In genomic region chr15:44824277-44825145, GRCh38 we compare ENCODE assay signal across 7 cellular contexts.
DNase-seq lines count a peak whose midpoint lies in the region; ATAC-seq, FAIRE-seq and TF ChIP-seq lines count a peak whose summit lies in the region.
"Not testable (repeated sequence)": the region's sequence is repeated elsewhere in the genome, so short reads cannot be mapped to it uniquely, and the experiment has no call there.

No MANE protein-coding gene starts in this region.

- not testable (repeated sequence) for BruUV-seq in Panc1 (replicated peaks; lab: Mats Ljungman, UMichigan)

- peak; percentile 8; the same call in 1 of the 2 replicates for ATAC-seq in Panc1
- peak; percentile 39 for ATAC-seq in body of pancreas
- peak; percentile 78 for ATAC-seq in left lobe of liver
- peak; percentile 82 for ATAC-seq in mucosa of descending colon
- peak in 3 of 4 donors; percentile 58 to 65 (median 60) for ATAC-seq in pancreas

- not testable (repeated sequence) for H3K27me3 ChIP-seq in Panc1 (ENCODE audit: control insufficient read depth, insufficient read depth, low read length); body of pancreas; hepatocyte; liver (ENCODE audit: control insufficient read depth in 4 of 4, insufficient read depth in 4 of 4, low read length in 3 of 4); pancreas

- H3K4me2 ChIP-seq in hepatocyte: not testable (repeated sequence)

- H3K27ac ChIP-seq in Panc1 (ENCODE audit: low read length); body of pancreas; pancreas: not testable (repeated sequence)
- H3K27ac ChIP-seq in hepatocyte: peak overlapping the region; percentile 84
- peak overlapping the region; percentile 12 to 66 for H3K27ac ChIP-seq in liver (ENCODE audit: low read depth in 1 of 2, low read length in 2 of 2)

- not testable (repeated sequence) for TF ChIP-seq POLR2A in body of pancreas (IDR thresholded peaks at IDR 0.05)

- not testable (repeated sequence) for TF ChIP-seq CTCF in Panc1 (IDR thresholded peaks at IDR 0.05); body of pancreas (IDR thresholded peaks at IDR 0.05); hepatocyte (IDR thresholded peaks at IDR 0.05; ENCODE audit: poor library complexity); liver (IDR thresholded peaks at IDR 0.05; ENCODE audit: low read depth, low read length, missing input control); mucosa of descending colon (IDR thresholded peaks at IDR 0.05); pancreas (IDR thresholded peaks at IDR 0.05)

- not testable (repeated sequence) for FAIRE-seq in pancreas (lab: Jason Lieb, UNC)

- H3K9me3 ChIP-seq in Panc1 (ENCODE audit: control insufficient read depth, insufficient read depth, low read depth, low read length); body of pancreas; hepatocyte (ENCODE audit: low read depth); liver (ENCODE audit: control insufficient read depth in 4 of 4, low read length in 3 of 4); mucosa of descending colon; pancreas: not testable (repeated sequence)

- CTCF ChIA-PET in Panc1 (lab: Charles Lee): not testable (repeated sequence)

- TF ChIP-seq RAD21 in liver (IDR thresholded peaks at IDR 0.05): not testable (repeated sequence)

- H3K79me2 ChIP-seq in hepatocyte: not testable (repeated sequence)

- not testable (repeated sequence) for H2AFZ ChIP-seq in hepatocyte

- H3K9ac ChIP-seq in liver (ENCODE audit: low read depth in 1 of 2, low read length in 2 of 2): not testable (repeated sequence)

- intact Hi-C loops in Panc1 (cut with micrococcal nuclease; ENCODE audit: unreplicated experiment); body of pancreas (cut with DNase I); mucosa of descending colon (cut with DNase I, micrococcal nuclease); pancreas (cut with DNase I): not testable (repeated sequence)

- not testable (repeated sequence) for H3K4me1 ChIP-seq in Panc1 (ENCODE audit: control insufficient read depth, insufficient read depth, low read length); mucosa of descending colon (ENCODE audit: low read depth)
- H3K4me1 ChIP-seq in body of pancreas (peaks cover 22% of the 10 kb centered on the region), hepatocyte (ENCODE audit: insufficient read depth) (peaks cover 10% of the 10 kb centered on the region), liver (ENCODE audit: control insufficient read depth in 4 of 4, insufficient read depth in 4 of 4, low read length in 3 of 4) (peaks cover 0 to 17% (median 6%) of the 10 kb centered on the region in 4 donors), pancreas (peaks cover 0 to 11% (median 0%) of the 10 kb centered on the region in 3 donors)

- DNase-seq in Panc1 (ENCODE audit: low read depth, low spot score); body of pancreas; hepatocyte (ENCODE audit: low spot score); mucosa of descending colon; pancreas: not testable (repeated sequence)
- peak; percentile 61 for DNase-seq in left lobe of liver (ENCODE audit: low spot score)

- not testable (repeated sequence) for H3K4me3 ChIP-seq in Panc1 (ENCODE audit: low read depth in 2 of 2, low read length in 2 of 2); body of pancreas; hepatocyte; liver (ENCODE audit: low read depth in 1 of 3, low read length in 3 of 3); mucosa of descending colon; pancreas

- 100% methylated on average over 1 of the region's 9 CpGs; no CpG with 5 or more reads in 1 of the 2 donors for WGBS in body of pancreas, 2 donors
- 43% methylated on average over 1 of the region's 9 CpGs for WGBS in hepatocyte (ENCODE audit: low lambda C conversion rate, missing lambda C conversion rate)
- 26% methylated on average over 1 of the region's 9 CpGs for WGBS in liver
- 89 to 100% methylated on average over 1 of the region's 9 CpGs for WGBS in pancreas, 2 donors

- not testable (repeated sequence) for H3K36me3 ChIP-seq in Panc1 (ENCODE audit: control insufficient read depth, insufficient read depth, low read length); body of pancreas (replicated peaks in 1 of 2; ENCODE audit: insufficient read depth in 1 of 2, low read depth in 2 of 2); hepatocyte (replicated peaks; ENCODE audit: insufficient read depth, low read depth); liver (ENCODE audit: control insufficient read depth in 4 of 4, insufficient read depth in 3 of 4, low read depth in 1 of 4, low read length in 3 of 4); mucosa of descending colon (ENCODE audit: low read depth); pancreas

- H3K9me2 ChIP-seq in hepatocyte (replicated peaks; ENCODE audit: insufficient read depth): not testable (repeated sequence)

- in situ Hi-C loops in Panc1 (cut with HindIII; ENCODE audit: low pct_unique_long_range_greater_than_20kb, low sequenced_read_pairs): not testable (repeated sequence)

- POLR2A ChIA-PET in Panc1 (lab: Charles Lee): not testable (repeated sequence)

- H4K20me1 ChIP-seq in hepatocyte (ENCODE audit: insufficient read depth, poor library complexity, severe bottlenecking): not testable (repeated sequence)

TF ChIP-seq in liver, 16 proteins besides CTCF, POLR2A, EP300 and RAD21:
- TF ChIP-seq JUND (IDR thresholded peaks at IDR 0.05) (peak in 1 of 2 donors; percentile 16), FOXA1 (IDR thresholded peaks at IDR 0.05) (peak; percentile 7), RXRA (IDR thresholded peaks at IDR 0.05) (peak in 1 of 2 donors; percentile 63), HNF4A (conservative IDR thresholded peaks at IDR 0.05) (peak; percentile 29 to 58)

Comparison
In these comparisons a context has a peak if more than half of its experiments do, and no peak if none do; other contexts are left out.
1. ATAC-seq: peak in every context shown above with its lines; median percentile 82 in mucosa of descending colon; 78 in left lobe of liver; 60 in pancreas; 39 in body of pancreas; 8 in Panc1.